ENCODE assay signal across 14 cellular contexts in genomic region chr3:69379661-69380060, GRCh38. TPM values are rescaled to one million over a fixed set of nuclear protein-coding genes. Genes with fewer than 3 reads are reported as not detected.
"Had no signal": no experiment of that assay in that cellular context is flagged by ENCODE, and none has a peak within 500 bp of the region (broad histone marks: within the 10 kb centered on the region; RNA-seq: fewer than 3 reads in every experiment).

No MANE protein-coding gene starts in this region.

- H3K27ac ChIP-seq: adrenal gland, gastroesophageal sphincter, pancreas, skin epidermis, uterus had no signal

- H3K36me3 ChIP-seq: adrenal gland, gastroesophageal sphincter, pancreas, uterus had no signal

- H3K4me1 ChIP-seq: adrenal gland, gastroesophageal sphincter, pancreas, uterus had no signal

- H3K9me3 ChIP-seq: adrenal gland, gastroesophageal sphincter, pancreas, uterus had no signal

- DNase-seq: activated B cell treated with CpG ODN at 0.5 μM for 24 hours; activated CD4-positive, alpha-beta T cell treated with anti-CD3 and anti-CD28 coated beads, Interleukin-2, amount 10 ng/mL, durations not matched to agents 7 days and 5 days; activated naive CD4-positive, alpha-beta T cell treated with anti-CD3 and anti-CD28 coated beads, Interleukin-2, amount 10 ng/mL, durations not matched to agents 7 days and 5 days; activated T-cell treated with anti-CD3 and anti-CD28 coated beads for 4 hours; adrenal gland; central memory CD4-positive, alpha-beta T cell; effector CD4-positive, alpha-beta T cell; pancreas; stimulated activated CD4-positive, alpha-beta T cell treated with anti-CD3 and anti-CD28 coated beads, Interleukin-4, amount 100 ng/mL, for 4 hours; stimulated activated naive CD8-positive, alpha-beta T cell treated with anti-CD3 and anti-CD28 coated beads, Interleukin-15, amount 100 ng/mL, for 72 hours; uterus had no signal

- ATAC-seq: gastroesophageal sphincter; pancreas; stimulated activated naive CD8-positive, alpha-beta T cell treated with anti-CD3 and anti-CD28 coated beads, Interleukin-15, amount 100 ng/mL, for 72 hours had no signal

- H3K27me3 ChIP-seq: uterus had no signal

- H3K4me3 ChIP-seq: adrenal gland, coronary artery, gastroesophageal sphincter, pancreas, skin epidermis, uterus had no signal

RNA-seq across cellular contexts. Expression of gene FRMD4B, which starts 6.2 kb away (rescaled TPM):
- total RNA-seq: activated B cell treated with CpG ODN at 0.5 μM for 24 hours had no signal
